In genomic region chr9:136409557-136410455, GRCh38 we compare ENCODE assay signal across 1 cellular context.
TF ChIP-seq lines count a peak whose summit lies in the region.

No MANE protein-coding gene starts in this region.

TF ChIP-seq in GM12878, 131 proteins besides CTCF, POLR2A, EP300 and RAD21:
- TF ChIP-seq TARDBP (IDR thresholded peaks at IDR 0.05; ENCODE audit: borderline replicate concordance) (no peak; the same call in 1 of the 2 replicates), BHLHE40 (IDR thresholded peaks at IDR 0.05; ENCODE audit: borderline replicate concordance in 1 of 2, low read depth in 2 of 2, low read length in 1 of 2) (peak; percentile 26 to 46; a peak in 2 of 4 replicates), SMAD5 (IDR thresholded peaks at IDR 0.05; ENCODE audit: low read depth) (peak; percentile 68; the same call in 1 of the 2 replicates), IRF5 (IDR thresholded peaks at IDR 0.05; ENCODE audit: borderline replicate concordance) (no peak), NKRF (conservative IDR thresholded peaks at IDR 0.05) (peak; percentile 50), ZNF217 (IDR thresholded peaks at IDR 0.05) (no peak), TCF7 (IDR thresholded peaks at IDR 0.05; ENCODE audit: borderline replicate concordance) (no peak), IKZF2 (IDR thresholded peaks at IDR 0.05) (0 out of 4 replicates have a peak, but pooled peaks of 1 of the 2 experiments have one; percentile 23), PML (IDR thresholded peaks at IDR 0.05; ENCODE audit: low read length) (0 out of 2 replicates have a peak, but pooled peaks have one; percentile 18), BRCA1 (IDR thresholded peaks at IDR 0.05; ENCODE audit: low read depth, low read length) (no peak), NR2C1 (IDR thresholded peaks at IDR 0.05) (no peak), EZH2 (IDR thresholded peaks at IDR 0.05; ENCODE audit: borderline replicate concordance, control insufficient read depth, low read depth, low read length) (no peak), IKZF1 (conservative IDR thresholded peaks at IDR 0.05) (peak; percentile 42; the same call in 1 of the 2 replicates), ZBTB11 (CRISPR knock-in tag; IDR thresholded peaks at IDR 0.05) (no peak), SUZ12 (IDR thresholded peaks at IDR 0.05; ENCODE audit: unreplicated experiment) (no peak), MTA2 (IDR thresholded peaks at IDR 0.05; ENCODE audit: low read depth) (no peak), MAX (IDR thresholded peaks at IDR 0.05; ENCODE audit: low read depth, low read length) (peak; percentile 80), FOXK2 (IDR thresholded peaks at IDR 0.05) (no peak), RFX5 (IDR thresholded peaks at IDR 0.05; ENCODE audit: low read depth, low read length) (no peak), MEF2A (IDR thresholded peaks at IDR 0.05; ENCODE audit: insufficient read depth, low read depth, low read length) (no peak), SMARCA5 (IDR thresholded peaks at IDR 0.05) (peak; percentile 45), MXI1 (IDR thresholded peaks at IDR 0.05; ENCODE audit: low read depth, low read length) (peak; percentile 90)
